In the genomic region with DNA sequence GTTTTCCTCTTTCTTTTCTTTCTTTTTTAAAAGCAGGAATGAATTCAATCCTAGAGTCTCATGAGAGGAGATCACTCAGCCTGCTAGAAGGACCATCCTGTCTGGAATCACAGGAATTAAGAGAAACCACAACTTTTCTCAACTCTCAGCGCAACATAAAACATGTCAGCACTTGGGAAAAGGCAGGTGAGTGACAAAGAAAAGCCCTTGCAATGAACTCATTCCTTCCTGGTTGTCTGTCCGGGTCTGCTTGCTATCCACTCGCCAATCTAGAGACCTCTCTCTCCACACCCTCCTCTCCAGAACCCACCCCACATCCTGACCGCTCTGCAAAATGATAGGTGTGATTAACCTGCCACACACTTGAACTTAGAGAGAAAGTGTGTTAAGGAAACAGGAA, we compare ENCODE assay signal across 25 cellular contexts.
"Had no signal": no experiment of that assay in that cellular context is flagged by ENCODE, and none has a peak within 500 bp of the region (broad histone marks: within the 10 kb centered on the region; RNA-seq: fewer than 3 reads in every experiment).

No MANE protein-coding gene starts in this region.

- H3K27me3 ChIP-seq: ascending aorta, transverse colon, vagina had no signal

- H3K36me3 ChIP-seq: ascending aorta, brain microvascular endothelial cell, transverse colon, vagina had no signal

- H3K4me1 ChIP-seq: ascending aorta, transverse colon had no signal

- H3K27ac ChIP-seq: ascending aorta, brain microvascular endothelial cell, coronary artery, transverse colon, vagina had no signal

- ATAC-seq: activated naive CD4-positive, alpha-beta T cell treated with anti-CD3 and anti-CD28 coated beads, Interleukin-2, amount 50 U/mL, for 72 hours; activated T-helper 17 cell treated with anti-CD3 and anti-CD28 coated beads, Interleukin-2, amount 50 U/mL, for 72 hours; naive thymus-derived CD4-positive, alpha-beta T cell; stimulated activated naive B cell treated with anti-CD40 and anti-IgM and Interleukin-4, amounts not matched to agents 10 μg/mL and 1 μg/mL and 100 μg/mL, for 72 hours; T-cell had no signal

- H3K9me3 ChIP-seq: vagina had no signal

- DNase-seq: activated CD4-positive, alpha-beta T cell treated with anti-CD3 and anti-CD28 coated beads for 1 hour; activated CD4-positive, alpha-beta T cell treated with anti-CD3 and anti-CD28 coated beads, Interleukin-2, amount 50 U/mL, for 1 hour; activated CD8-positive, alpha-beta memory T cell treated with anti-CD3 and anti-CD28 coated beads for 24 hours; activated CD8-positive, alpha-beta memory T cell treated with anti-CD3 and anti-CD28 coated beads, Interleukin-2, amount 50 U/mL, for 4 hours; activated T-cell treated with anti-CD3 and anti-CD28 coated beads, Interleukin-2, amount 50 U/mL, for 24 hours; brain microvascular endothelial cell; cerebellar nuclear complex; erythroblast; foreskin melanocyte; glutamatergic neuron; hippocampal formation; left cardiac atrium; naive thymus-derived CD4-positive, alpha-beta T cell; small intestine; stimulated activated CD4-positive, alpha-beta T cell treated with anti-CD3 and anti-CD28 coated beads, Interleukin-15, amount 100 ng/mL, for 24 hours; stimulated activated CD4-positive, alpha-beta T cell treated with anti-CD3 and anti-CD28 coated beads, Interleukin-2, amount 100 ng/mL, for 48 hours; stimulated activated CD8-positive, alpha-beta memory T cell treated with anti-CD3 and anti-CD28 coated beads, Interleukin-4, amount 100 ng/mL, for 48 hours; stimulated activated naive B cell treated with anti-CD40 and anti-IgM and Interleukin-4, amounts not matched to agents 10 μg/mL and 1 μg/mL and 100 μg/mL, for 72 hours; T-cell; transverse colon had no signal

- H3K4me3 ChIP-seq: ascending aorta, coronary artery, transverse colon, vagina had no signal
